Comparison of ENCODE assay signal across 20 cellular contexts in the genomic region with DNA sequence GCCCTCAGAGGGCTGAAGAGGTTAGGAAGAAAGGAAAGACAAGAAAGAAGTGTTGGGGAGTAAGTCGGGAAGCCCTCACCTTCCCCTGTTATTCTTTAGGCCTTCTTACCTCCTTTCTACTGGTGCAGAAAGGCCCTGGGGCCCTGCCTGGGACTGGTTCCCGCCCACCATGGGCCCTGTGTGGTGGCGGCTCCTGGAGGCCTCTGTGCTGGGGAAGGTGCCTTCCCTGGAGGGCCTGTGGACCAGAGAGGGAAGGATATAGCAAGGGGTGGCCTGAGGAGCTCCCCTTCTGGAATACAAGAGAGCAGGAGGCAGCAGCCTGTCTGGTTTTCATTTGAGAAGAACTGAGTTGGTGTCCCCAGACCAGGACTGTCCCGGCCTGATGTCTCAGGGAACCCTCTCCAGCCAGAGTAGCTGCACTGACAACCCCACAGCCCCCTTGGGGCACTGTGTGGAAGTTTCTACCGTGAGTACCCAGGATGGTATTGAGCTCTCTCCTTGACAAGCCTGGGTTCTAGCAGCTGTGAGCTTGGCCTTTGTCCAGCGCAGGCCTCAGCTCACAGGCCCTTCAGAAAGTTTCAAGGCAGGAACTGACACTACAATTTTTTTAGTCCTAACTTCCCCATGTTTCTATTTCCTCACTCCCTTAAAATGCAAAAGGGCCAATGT. TPM values are rescaled to one million over a fixed set of nuclear protein-coding genes. Genes with fewer than 3 reads are reported as not detected.
DNase-seq lines count a peak whose midpoint lies in the region; ATAC-seq and TF ChIP-seq lines count a peak whose summit lies in the region.
"Had no signal": no experiment of that assay in that cellular context is flagged by ENCODE, and none has a peak within 500 bp of the region (broad histone marks: within the 10 kb centered on the region; RNA-seq: fewer than 3 reads in every experiment).

No MANE protein-coding gene starts in this region.

- intact Hi-C loops in heart left ventricle (cut with DNase I), result no loop called here
- intact Hi-C loops in cardiac septum (cut with DNase I), result no loop called here
- intact Hi-C loops in left lung (cut with DNase I), result no loop called here
- intact Hi-C loops in upper lobe of right lung (cut with DNase I), result no loop called here

- no peaks in the 10 kb centered on the region for H3K36me3 Mint-ChIP-seq in activated T-cell treated with anti-CD3 and anti-CD28 coated beads, Interleukin-2, amount 50 U/mL, for 72 hours (ENCODE audit: insufficient read depth in 2 of 2)
- H3K36me3 Mint-ChIP-seq: CD4-positive, CD25-positive, alpha-beta regulatory T cell had no signal

- H3K9me3 ChIP-seq in heart left ventricle, result no peaks in the 10 kb centered on the region
- H3K9me3 ChIP-seq in left lung, result no peaks in the 10 kb centered on the region
- H3K9me3 ChIP-seq in upper lobe of right lung, result no peaks in the 10 kb centered on the region
- H3K9me3 ChIP-seq: prostate gland, vagina had no signal

- WGBS in heart left ventricle, 4 donors, result 80 to 83% (median 81%) methylated on average over 6 of the region's 6 CpGs

- H3K27ac ChIP-seq in heart left ventricle (peak overlapping the region in 2 of 12 donors; percentile 24 to 61), caudate nucleus (ENCODE audit: low read depth, low read length) (peak overlapping the region; percentile 52), left lung (no peak overlapping the region), upper lobe of right lung (no peak overlapping the region)
- H3K27ac ChIP-seq: prostate gland, vagina had no signal

- peak in 3 of 4 donors; percentile 28 to 46 (median 42) for ATAC-seq in heart left ventricle
- ATAC-seq in left lung, result peak; percentile 29
- ATAC-seq in upper lobe of right lung, result peak; percentile 35
- ATAC-seq in GM19467 (IDR thresholded peaks at IDR 0.05; ENCODE audit: unreplicated experiment), result no peak
- ATAC-seq in activated T-cell treated with anti-CD3 and anti-CD28 coated beads, Interleukin-2, amount 50 U/mL, for 72 hours (replicated peaks in 1 of 2), result no peak

- no peak overlapping the region for H3K4me3 ChIP-seq in heart left ventricle
- H3K4me3 ChIP-seq in left lung, result no peak overlapping the region
- no peak overlapping the region for H3K4me3 ChIP-seq in upper lobe of right lung
- H3K4me3 ChIP-seq: prostate gland, smooth muscle cell, vagina had no signal

- H3K9me3 Mint-ChIP-seq in activated T-cell treated with anti-CD3 and anti-CD28 coated beads, Interleukin-2, amount 50 U/mL, for 72 hours, result no peaks in the 10 kb centered on the region
- H3K9me3 Mint-ChIP-seq: activated CD4-positive, alpha-beta T cell treated with anti-CD3 and anti-CD28 coated beads, Interleukin-2, amount 10 ng/mL, durations not matched to agents 24 days and 14 days; nephron had no signal

- H3K27me3 ChIP-seq in heart left ventricle, result no peaks in the 10 kb centered on the region
- no peaks in the 10 kb centered on the region for H3K27me3 ChIP-seq in left lung
- H3K27me3 ChIP-seq in upper lobe of right lung, result no peaks in the 10 kb centered on the region
- H3K27me3 ChIP-seq: vagina had no signal

- TF ChIP-seq POLR2A in heart left ventricle (IDR thresholded peaks at IDR 0.05), result no peak

- no peak for TF ChIP-seq CTCF in heart left ventricle (IDR thresholded peaks at IDR 0.05)
- TF ChIP-seq CTCF in left lung (IDR thresholded peaks at IDR 0.05), result no peak
- TF ChIP-seq CTCF in upper lobe of right lung (IDR thresholded peaks at IDR 0.05), result no peak

- DNase-seq in heart left ventricle, result peak in 2 of 5 donors; percentile 47 to 70
- no peak for DNase-seq in cardiac septum (ENCODE audit: low spot score)
- no peak for DNase-seq in caudate nucleus (lab: John Stamatoyannopoulos, UW)
- no peak for DNase-seq in left lung
- no peak for DNase-seq in upper lobe of right lung
- no peak for DNase-seq in activated T-cell treated with anti-CD3 and anti-CD28 coated beads, Interleukin-2, amount 50 U/mL, for 72 hours
- no peak for DNase-seq in AML-193 (lab: John Stamatoyannopoulos, UW)
- DNase-seq: activated CD4-positive, alpha-beta T cell treated with anti-CD3 and anti-CD28 coated beads, Interleukin-2, amount 10 ng/mL, durations not matched to agents 24 days and 14 days; activated gamma-delta T cell treated with Interleukin-2 at 50 U/mL for 16 hours; CD4-positive, CD25-positive, alpha-beta regulatory T cell; DMS53; islet precursor cell; mesenchymal stem cell; NCI-H2029; stimulated activated CD4-positive, alpha-beta T cell treated with anti-CD3 and anti-CD28 coated beads, Interleukin-4, amount 100 ng/mL, for 24 hours had no signal

- H3K4me3 Mint-ChIP-seq in activated T-cell treated with anti-CD3 and anti-CD28 coated beads, Interleukin-2, amount 50 U/mL, for 72 hours, result no peak overlapping the region
- H3K4me3 Mint-ChIP-seq: activated CD4-positive, alpha-beta T cell treated with anti-CD3 and anti-CD28 coated beads, Interleukin-2, amount 10 ng/mL, durations not matched to agents 24 days and 14 days; CD4-positive, CD25-positive, alpha-beta regulatory T cell; nephron had no signal

- no peaks in the 10 kb centered on the region for H3K27me3 Mint-ChIP-seq in activated T-cell treated with anti-CD3 and anti-CD28 coated beads, Interleukin-2, amount 50 U/mL, for 72 hours (ENCODE audit: low read depth)

- H3K27ac Mint-ChIP-seq in activated T-cell treated with anti-CD3 and anti-CD28 coated beads, Interleukin-2, amount 50 U/mL, for 72 hours, result no peak overlapping the region
- H3K27ac Mint-ChIP-seq: activated CD4-positive, alpha-beta T cell treated with anti-CD3 and anti-CD28 coated beads, Interleukin-2, amount 10 ng/mL, durations not matched to agents 24 days and 14 days; CD4-positive, CD25-positive, alpha-beta regulatory T cell had no signal

- H3K36me3 ChIP-seq in heart left ventricle, result peaks cover 0 to 12% (median 0%) of the 10 kb centered on the region in 9 donors
- no peaks in the 10 kb centered on the region for H3K36me3 ChIP-seq in left lung
- H3K36me3 ChIP-seq in upper lobe of right lung, result no peaks in the 10 kb centered on the region
- H3K36me3 ChIP-seq: prostate gland, vagina had no signal

- H3K4me1 ChIP-seq in heart left ventricle, result peaks cover 0 to 29% (median 5%) of the 10 kb centered on the region in 12 donors
- H3K4me1 ChIP-seq in left lung, result no peaks in the 10 kb centered on the region
- peaks cover 7% of the 10 kb centered on the region for H3K4me1 ChIP-seq in upper lobe of right lung
- H3K4me1 ChIP-seq: prostate gland, vagina had no signal

- no peaks in the 10 kb centered on the region for H3K4me1 Mint-ChIP-seq in activated T-cell treated with anti-CD3 and anti-CD28 coated beads, Interleukin-2, amount 50 U/mL, for 72 hours (ENCODE audit: low read depth)
- H3K4me1 Mint-ChIP-seq: activated CD4-positive, alpha-beta T cell treated with anti-CD3 and anti-CD28 coated beads, Interleukin-2, amount 10 ng/mL, durations not matched to agents 24 days and 14 days; CD4-positive, CD25-positive, alpha-beta regulatory T cell had no signal

RNA-seq across cellular contexts. Expression of gene EFR3B, which starts 47.1 kb away (rescaled TPM):
- total RNA-seq in heart left ventricle, result 10 to 100 TPM in 1 of 9 donors, 1 to 10 TPM in 8; 4.3 to 13.8 (median 6.3) TPM
- polyA plus RNA-seq in heart left ventricle, result 1 to 10 TPM; 1.7 to 1.8 TPM
- 8.9 TPM for total RNA-seq in cardiac septum
- 1 to 10 TPM; 2.4 to 9.2 TPM for total RNA-seq in left lung
- total RNA-seq in upper lobe of right lung, result 10.7 TPM
- total RNA-seq in activated T-cell treated with anti-CD3 and anti-CD28 coated beads, Interleukin-2, amount 50 U/mL, for 72 hours, result under 1 TPM; 0.60 to 0.93 TPM

Comparison
In these comparisons a context has a peak if more than half of its experiments do, and no peak if none do; other contexts are left out.
1. ATAC-seq: peak in heart left ventricle (3 of 4), left lung (single experiment) and upper lobe of right lung (single experiment); none in GM19467 (single experiment) and activated T-cell treated with anti-CD3 and anti-CD28 coated beads, Interleukin-2, amount 50 U/mL, for 72 hours (0 of 2).